Comparison of ENCODE assay signal across 8 cellular contexts in the genomic region with DNA sequence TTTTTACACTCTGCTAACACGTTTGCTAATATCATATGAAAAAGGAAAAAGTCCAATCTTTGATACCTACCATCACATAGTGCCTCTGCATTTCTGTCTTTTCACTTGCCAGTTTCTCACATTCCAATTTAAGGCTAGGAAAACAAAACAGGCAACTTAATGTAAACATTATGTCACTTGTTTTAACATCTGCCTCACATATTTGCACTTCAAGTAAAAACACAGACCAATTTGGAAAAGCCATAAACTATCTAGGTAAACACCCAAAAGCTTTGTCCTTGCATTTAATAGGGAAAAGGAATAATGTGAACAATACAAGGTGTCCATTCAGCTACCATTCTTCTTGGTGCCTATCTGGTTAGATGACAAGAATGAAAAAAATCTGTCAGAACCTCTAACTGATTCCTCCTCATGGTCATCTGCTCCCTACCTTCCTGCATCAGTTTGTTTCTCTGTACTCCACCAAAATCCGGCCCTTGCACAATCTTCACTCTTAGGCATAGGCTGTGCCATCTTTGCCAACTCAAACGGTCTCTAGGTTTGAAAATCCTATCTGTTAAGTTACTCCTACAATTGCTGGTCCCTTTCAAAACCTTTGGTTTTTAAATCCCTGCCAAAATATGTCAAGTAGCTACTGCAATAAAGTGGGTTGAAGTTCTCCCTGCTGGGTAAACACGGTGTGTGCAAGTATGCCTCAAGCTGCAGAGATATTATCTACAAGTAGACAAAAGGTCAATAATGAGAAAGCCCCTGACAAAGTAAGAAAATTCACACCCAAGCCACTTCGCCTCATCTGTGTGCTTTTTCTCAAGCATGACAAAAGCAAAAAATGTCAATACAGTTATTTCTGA. TPM values are rescaled to one million over a fixed set of nuclear protein-coding genes. Genes with fewer than 3 reads are reported as not detected.
DNase-seq lines count a peak whose midpoint lies in the region; ATAC-seq and TF ChIP-seq lines count a peak whose summit lies in the region.
"Had no signal": no experiment of that assay in that cellular context is flagged by ENCODE, and none has a peak within 500 bp of the region (broad histone marks: within the 10 kb centered on the region; RNA-seq: fewer than 3 reads in every experiment).

No MANE protein-coding gene starts in this region.

- 44 to 56% (median 48%) methylated on average over 5 of the region's 5 CpGs for WGBS in spleen, 5 donors

- no peak for TF ChIP-seq RAD21 in HCT116 (IDR thresholded peaks at IDR 0.05; ENCODE audit: low read depth)

- H3K4me1 ChIP-seq in HCT116 (ENCODE audit: control insufficient read depth in 1 of 2, insufficient read depth in 2 of 2, low read length in 2 of 2) (peaks cover 16 to 27% of the 10 kb centered on the region in 2 experiments), spleen (peaks cover 32 to 90% (median 67%) of the 10 kb centered on the region in 6 donors)

- intact Hi-C loops in HCT116 (cut with micrococcal nuclease) (loop anchor here (5.0 kb wide), 1 partner anchor 224 kb away; no protein-coding TSS in a partner anchor), spleen (cut with DNase I; ENCODE audit: low total_unique reads) (loop anchor here (5.0 to 10.0 kb wide), 2 partner anchors 91 to 164 kb away; no protein-coding TSS in a partner anchor)

- no peak overlapping the region for H3K27ac ChIP-seq in HCT116 (ENCODE audit: low read depth, low read length)
- peak overlapping the region in 4 of 8 donors; percentile 86 to 90 (median 89) for H3K27ac ChIP-seq in spleen
- H3K27ac ChIP-seq in RWPE1: no peak overlapping the region

- no peak overlapping the region for H3K4me3 Mint-ChIP-seq in effector memory CD8-positive, alpha-beta T cell

- no peak overlapping the region for H3K9ac ChIP-seq in HCT116 (ENCODE audit: low read length)

- POLR2A ChIA-PET in HCT116 (lab: Charles Lee) (no interaction called here), RWPE1 (lab: Yijun Ruan, JAX; ENCODE audit: low non-redundant PET) (no interaction called here)

- H4K20me1 ChIP-seq in HCT116 (ENCODE audit: insufficient read depth): no peaks in the 10 kb centered on the region

- H3K27me3 ChIP-seq in HCT116 (ENCODE audit: insufficient read depth, low read length) (no peaks in the 10 kb centered on the region), spleen (replicated peaks in 1 of 7) (peaks cover 0 to 39% (median 0%) of the 10 kb centered on the region in 7 donors)

- TF ChIP-seq POLR2A in HCT116 (IDR thresholded peaks at IDR 0.05; ENCODE audit: borderline replicate concordance, extremely low read depth, insufficient read depth, insufficient read length) (no peak), spleen (IDR thresholded peaks at IDR 0.05) (no peak)

- peak overlapping the region; percentile 95 for H3K4me2 ChIP-seq in HCT116 (ENCODE audit: low read length)

- H3K4me1 Mint-ChIP-seq in effector memory CD8-positive, alpha-beta T cell (ENCODE audit: low read depth in 2 of 2): peaks cover 4 to 17% of the 10 kb centered on the region in 2 donors

- H3K9me3 ChIP-seq in HCT116 (ENCODE audit: control insufficient read depth in 1 of 2, insufficient read depth in 1 of 2, low read depth in 1 of 2, low read length in 2 of 2): no peaks in the 10 kb centered on the region
- no peaks in the 10 kb centered on the region for H3K9me3 ChIP-seq in spleen

- DNase-seq in HCT116 (ENCODE audit: low read depth, low spot score) (no peak), RKO (ENCODE audit: low spot score) (peak; percentile 40), glomerular visceral epithelial cell (ENCODE audit: extremely low spot score) (peak; percentile 33), spleen (no peak), RWPE1 (ENCODE audit: low spot score) (no peak)
- DNase-seq in effector memory CD8-positive, alpha-beta T cell: no peak
- DNase-seq: activated CD8-positive, alpha-beta memory T cell treated with anti-CD3 and anti-CD28 coated beads, Interleukin-2, amount 50 U/mL, for 48 hours had no signal

- peaks cover 15% of the 10 kb centered on the region for H3K36me3 Mint-ChIP-seq in effector memory CD8-positive, alpha-beta T cell (ENCODE audit: insufficient read depth)

- CTCF ChIA-PET in HCT116 (lab: Charles Lee) (no interaction called here), RWPE1 (lab: Yijun Ruan, JAX) (interaction anchor here (0.6 to 0.9 kb wide), 6 partner anchors 26 to 430 kb away, joined by 3 to 7 read pairs (median 4); no protein-coding TSS in a partner anchor)

- H3K9me3 Mint-ChIP-seq in effector memory CD8-positive, alpha-beta T cell: peaks cover 0 to 5% of the 10 kb centered on the region in 2 donors

- peaks cover 41% of the 10 kb centered on the region for H3K79me2 ChIP-seq in HCT116 (ENCODE audit: insufficient read depth, low read length)

- no peak overlapping the region for H2AFZ ChIP-seq in HCT116 (ENCODE audit: low read depth, low read length, poor library complexity, severe bottlenecking)

- RAD21 ChIA-PET in HCT116 (lab: Charles Lee; ENCODE audit: low non-redundant PET in 1 of 2, low total read pairs in 2 of 2, uncharacterized antibody in 2 of 2, unreplicated experiment in 2 of 2): interaction anchor here in 1 of 2 experiments (0.6 kb wide), 1 partner anchor 302 kb away, joined by 3 read pairs; no protein-coding TSS in a partner anchor

- peaks cover 0 to 9% of the 10 kb centered on the region in 2 donors for H3K27me3 Mint-ChIP-seq in effector memory CD8-positive, alpha-beta T cell

- ATAC-seq in HCT116 (no peak), HG02763 (IDR thresholded peaks at IDR 0.05; ENCODE audit: unreplicated experiment) (no peak)
- ATAC-seq in effector memory CD8-positive, alpha-beta T cell (replicated peaks): no peak

- no TSS peak for BruUV-seq in HCT116 (replicated peaks; lab: Mats Ljungman, UMichigan)

- H3K36me3 ChIP-seq in HCT116 (ENCODE audit: control insufficient read depth in 1 of 2, insufficient read depth in 2 of 2, low read length in 2 of 2): peaks cover 0 to 7% of the 10 kb centered on the region in 2 experiments; a peak in 2 of 4 replicates
- peaks cover 0 to 49% (median 3%) of the 10 kb centered on the region in 6 donors for H3K36me3 ChIP-seq in spleen

- H3K9me2 ChIP-seq in HCT116 (ENCODE audit: insufficient read depth): no peaks in the 10 kb centered on the region

- TF ChIP-seq CTCF in HCT116 (IDR thresholded peaks at IDR 0.05 in 2 of 3, conservative IDR thresholded peaks at IDR 0.05 in 1 of 3; ENCODE audit: borderline replicate concordance in 1 of 3, insufficient read depth in 1 of 3, low read depth in 2 of 3, low read length in 2 of 3) (no peak), spleen (IDR thresholded peaks at IDR 0.05 in 8 of 11, conservative IDR thresholded peaks at IDR 0.05 in 3 of 11) (peak in 3 of 11 experiments; percentile 8 to 20 (median 11)), RWPE1 (conservative IDR thresholded peaks at IDR 0.05; ENCODE audit: low read depth) (no peak)

- no peak overlapping the region for H3K27ac Mint-ChIP-seq in effector memory CD8-positive, alpha-beta T cell

- H3K4me3 ChIP-seq in HCT116 (replicated peaks in 1 of 2; ENCODE audit: low read depth in 1 of 2, low read length in 2 of 2) (no peak overlapping the region), spleen (peak overlapping the region; percentile 81 to 98 (median 88))

TF ChIP-seq in HCT116, 20 proteins besides CTCF, POLR2A, EP300 and RAD21:
- TF ChIP-seq JUND (IDR thresholded peaks at IDR 0.05): no peak
- TF ChIP-seq, protein P1, sequence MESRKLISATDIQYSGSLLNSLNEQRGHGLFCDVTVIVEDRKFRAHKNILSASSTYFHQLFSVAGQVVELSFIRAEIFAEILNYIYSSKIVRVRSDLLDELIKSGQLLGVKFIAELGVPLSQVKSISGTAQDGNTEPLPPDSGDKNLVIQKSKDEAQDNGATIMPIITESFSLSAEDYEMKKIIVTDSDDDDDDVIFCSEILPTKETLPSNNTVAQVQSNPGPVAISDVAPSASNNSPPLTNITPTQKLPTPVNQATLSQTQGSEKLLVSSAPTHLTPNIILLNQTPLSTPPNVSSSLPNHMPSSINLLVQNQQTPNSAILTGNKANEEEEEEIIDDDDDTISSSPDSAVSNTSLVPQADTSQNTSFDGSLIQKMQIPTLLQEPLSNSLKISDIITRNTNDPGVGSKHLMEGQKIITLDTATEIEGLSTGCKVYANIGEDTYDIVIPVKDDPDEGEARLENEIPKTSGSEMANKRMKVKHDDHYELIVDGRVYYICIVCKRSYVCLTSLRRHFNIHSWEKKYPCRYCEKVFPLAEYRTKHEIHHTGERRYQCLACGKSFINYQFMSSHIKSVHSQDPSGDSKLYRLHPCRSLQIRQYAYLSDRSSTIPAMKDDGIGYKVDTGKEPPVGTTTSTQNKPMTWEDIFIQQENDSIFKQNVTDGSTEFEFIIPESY (IDR thresholded peaks at IDR 0.05; ENCODE audit: extremely low read depth, insufficient replicate concordance, low read length): no peak
- no peak for TF ChIP-seq FOSL1 (IDR thresholded peaks at IDR 0.05; ENCODE audit: low read depth)
- no peak for TF ChIP-seq CEBPB (IDR thresholded peaks at IDR 0.05; ENCODE audit: low read depth)
- no peak for TF ChIP-seq SP1 (IDR thresholded peaks at IDR 0.05; ENCODE audit: low read depth)
- TF ChIP-seq, protein P2, sequence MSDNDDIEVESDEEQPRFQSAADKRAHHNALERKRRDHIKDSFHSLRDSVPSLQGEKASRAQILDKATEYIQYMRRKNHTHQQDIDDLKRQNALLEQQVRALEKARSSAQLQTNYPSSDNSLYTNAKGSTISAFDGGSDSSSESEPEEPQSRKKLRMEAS (IDR thresholded peaks at IDR 0.05): no peak
- TF ChIP-seq SRF (IDR thresholded peaks at IDR 0.05; ENCODE audit: low read depth): no peak
- TF ChIP-seq SIN3A (IDR thresholded peaks at IDR 0.05; ENCODE audit: low read depth): no peak
- no peak for TF ChIP-seq EGR1 (IDR thresholded peaks at IDR 0.05; ENCODE audit: low read depth)
- no peak for TF ChIP-seq ZFX (IDR thresholded peaks at IDR 0.05)
- TF ChIP-seq YY1 (IDR thresholded peaks at IDR 0.05; ENCODE audit: extremely low read depth, insufficient replicate concordance, low read depth, low read length): no peak
- no peak for TF ChIP-seq ELF1 (IDR thresholded peaks at IDR 0.05; ENCODE audit: borderline replicate concordance, low read depth)
- no peak for TF ChIP-seq POLR2AphosphoS5 (IDR thresholded peaks at IDR 0.05; ENCODE audit: low read depth, low read length)
- TF ChIP-seq EZH2phosphoT487 (IDR thresholded peaks at IDR 0.05; ENCODE audit: borderline replicate concordance): no peak
- no peak for TF ChIP-seq EZH2 (IDR thresholded peaks at IDR 0.05)

RNA-seq across cellular contexts. Expression of gene TLE1, which starts 3.4 kb away (rescaled TPM):
- 17.3 TPM for total RNA-seq in HCT116 (2021; ENCODE audit: unreplicated experiment)
- polyA plus RNA-seq in HCT116 (2012): 22.1 and 23.7 TPM in 2 replicates
- total RNA-seq in spleen: 100 to 1,000 TPM in 2 of 7 donors, 10 to 100 TPM in 5; 34.7 to 110 (median 68.2) TPM
- polyA plus RNA-seq in spleen: 10 to 100 TPM; 50.3 to 53.6 (median 52.6) TPM

Comparison
In these comparisons a context has a peak if more than half of its experiments do, and no peak if none do; other contexts are left out.
1. DNase-seq: peak in RKO (single experiment) and glomerular visceral epithelial cell (single experiment); none in HCT116 (single experiment), spleen (single experiment), RWPE1 (single experiment) and effector memory CD8-positive, alpha-beta T cell (0 of 3).
2. H3K4me3 ChIP-seq: peak in spleen (8 of 8); none in HCT116 (0 of 2).